22 cellular contexts compared by ENCODE assay signal in the genomic region with DNA sequence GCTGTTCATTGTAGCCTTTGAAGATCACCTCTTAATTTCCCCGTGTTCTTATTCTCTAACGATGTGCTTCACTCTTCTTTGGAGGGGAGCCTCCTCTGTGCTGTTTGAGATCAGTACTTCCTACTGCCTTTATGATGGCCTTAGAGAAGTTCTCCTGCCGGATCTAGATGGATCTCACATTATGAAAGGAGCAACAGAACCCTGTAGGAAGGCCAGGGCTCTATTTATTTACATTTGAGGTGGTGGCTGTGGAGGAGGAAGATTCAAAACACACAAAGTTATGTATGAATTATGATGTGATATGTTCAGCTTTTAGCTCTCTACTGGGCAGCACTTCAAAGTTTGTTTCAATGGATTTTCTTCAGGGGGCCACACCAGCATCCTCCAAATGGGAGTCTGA.
DNase-seq lines count a peak whose midpoint lies in the region; ATAC-seq and TF ChIP-seq lines count a peak whose summit lies in the region.
"Had no signal": no experiment of that assay in that cellular context is flagged by ENCODE, and none has a peak within 500 bp of the region (broad histone marks: within the 10 kb centered on the region; RNA-seq: fewer than 3 reads in every experiment).

No MANE protein-coding gene starts in this region.

- dilution Hi-C loops in mammary epithelial cell (cut with HindIII; ENCODE audit: low sequenced_read_pairs) = no loop called here

- 92% methylated on average over 3 of the region's 3 CpGs for WGBS in mammary epithelial cell (ENCODE audit: low coverage, missing lambda C conversion rate)

- no peaks in the 10 kb centered on the region for H3K79me2 ChIP-seq in mammary epithelial cell (ENCODE audit: insufficient read depth, low read length)

- DNase-seq in breast epithelium (ENCODE audit: low spot score in 2 of 2) = no peak
- DNase-seq in mammary epithelial cell = no peak
- no peak for DNase-seq in central memory CD8-positive, alpha-beta T cell (ENCODE audit: low spot score in 2 of 2)
- DNase-seq in nephron progenitor cell = no peak
- DNase-seq in uterus = no peak
- DNase-seq in NCI-H146 (lab: John Stamatoyannopoulos, UW) = no peak
- no peak for DNase-seq in DMS53 treated with DMSO at 0.1 percent for 48 hours (lab: John Stamatoyannopoulos, UW; ENCODE audit: unreplicated experiment)
- no peak for DNase-seq in RWPE1 (ENCODE audit: low spot score)
- DNase-seq: activated CD4-positive, CD25-positive, alpha-beta regulatory T cell treated with anti-CD3 and anti-CD28 coated beads, Interleukin-2, amount 50 U/mL, for 72 hours; activated CD8-positive, alpha-beta memory T cell treated with anti-CD3 and anti-CD28 coated beads for 24 hours; activated T-cell treated with anti-CD3 and anti-CD28 coated beads, Interleukin-2, amount 50 U/mL, for 24 hours; amniotic stem cell; dermis blood vessel endothelial cell; foreskin keratinocyte; hippocampal formation; naive B cell; NCI-H1048; NCI-H2081 treated with DMSO at 0.1 percent for 48 hours; NCI-H446; PC-9; SIG-M5; testis had no signal

- peaks cover 0 to 6% of the 10 kb centered on the region in 2 donors for H3K4me1 ChIP-seq in breast epithelium
- H3K4me1 ChIP-seq in mammary epithelial cell (ENCODE audit: insufficient read depth, low read length) = no peaks in the 10 kb centered on the region
- no peaks in the 10 kb centered on the region for H3K4me1 ChIP-seq in uterus
- H3K4me1 ChIP-seq: foreskin keratinocyte had no signal

- POLR2A ChIA-PET in RWPE1 (lab: Yijun Ruan, JAX; ENCODE audit: low non-redundant PET) = no interaction called here

- TF ChIP-seq CTCF in breast epithelium (IDR thresholded peaks at IDR 0.05) (no peak), mammary epithelial cell (conservative IDR thresholded peaks at IDR 0.05 in 1 of 2, IDR thresholded peaks at IDR 0.05 in 1 of 2; ENCODE audit: extremely low read depth in 1 of 2, insufficient read depth in 1 of 2, low read depth in 1 of 2, low read length in 2 of 2) (no peak), nephron progenitor cell (IDR thresholded peaks at IDR 0.05) (no peak), uterus (IDR thresholded peaks at IDR 0.05) (no peak), RWPE1 (conservative IDR thresholded peaks at IDR 0.05; ENCODE audit: low read depth) (no peak)

- H3K4me1 Mint-ChIP-seq in central memory CD8-positive, alpha-beta T cell = peaks cover 4% of the 10 kb centered on the region
- peaks cover 81% of the 10 kb centered on the region for H3K4me1 Mint-ChIP-seq in nephron progenitor cell

- no peak for TF ChIP-seq POLR2A in breast epithelium (IDR thresholded peaks at IDR 0.05)
- TF ChIP-seq POLR2A in uterus (IDR thresholded peaks at IDR 0.05) = no peak

- no peak overlapping the region for H3K4me2 ChIP-seq in mammary epithelial cell (ENCODE audit: insufficient read depth, low read depth, low read length)
- H3K4me2 ChIP-seq: PC-9 had no signal

- no peaks in the 10 kb centered on the region for H3K36me3 ChIP-seq in breast epithelium
- no peaks in the 10 kb centered on the region for H3K36me3 ChIP-seq in mammary epithelial cell (ENCODE audit: insufficient read depth, low read length)
- H3K36me3 ChIP-seq in uterus = no peaks in the 10 kb centered on the region

- H3K9me3 ChIP-seq in breast epithelium = no peaks in the 10 kb centered on the region
- no peaks in the 10 kb centered on the region for H3K9me3 ChIP-seq in mammary epithelial cell (replicated peaks; ENCODE audit: insufficient read depth, low read length)
- no peaks in the 10 kb centered on the region for H3K9me3 ChIP-seq in uterus
- H3K9me3 ChIP-seq: testis had no signal

- H3K36me3 Mint-ChIP-seq in central memory CD8-positive, alpha-beta T cell (ENCODE audit: insufficient read depth) = peaks cover 2% of the 10 kb centered on the region
- H3K36me3 Mint-ChIP-seq in nephron progenitor cell (ENCODE audit: low read depth) = peaks cover 4% of the 10 kb centered on the region

- intact Hi-C loops in breast epithelium (cut with DNase I; ENCODE audit: low total_unique reads) = no loop called here
- intact Hi-C loops in mammary epithelial cell (cut with micrococcal nuclease) = no loop called here
- intact Hi-C loops in uterus (cut with DNase I; ENCODE audit: low total_unique reads) = no loop called here

- in situ Hi-C loops in mammary epithelial cell (cut with MboI; ENCODE audit: low sequenced_read_pairs in 2 of 2) = no loop called here

- CTCF ChIA-PET in mammary epithelial cell (lab: Charles Lee; ENCODE audit: low non-redundant PET) (no interaction called here), RWPE1 (lab: Yijun Ruan, JAX) (no interaction called here)

- no peak overlapping the region for H3K9ac ChIP-seq in mammary epithelial cell (ENCODE audit: insufficient read depth, low read length)

- H4K20me1 ChIP-seq in mammary epithelial cell (ENCODE audit: insufficient read depth, low read length) = no peaks in the 10 kb centered on the region

- BruUV-seq in mammary epithelial cell (replicated peaks; lab: Mats Ljungman, UMichigan) = no TSS peak

- no peaks in the 10 kb centered on the region for H3K27me3 Mint-ChIP-seq in central memory CD8-positive, alpha-beta T cell
- H3K27me3 Mint-ChIP-seq in nephron progenitor cell (ENCODE audit: low read depth, poor library complexity) = peaks cover 5% of the 10 kb centered on the region
- H3K27me3 Mint-ChIP-seq: activated T-cell treated with anti-CD3 and anti-CD28 coated beads, Interleukin-2, amount 50 U/mL, for 24 hours; naive B cell had no signal

- ATAC-seq in central memory CD8-positive, alpha-beta T cell (replicated peaks; ENCODE audit: extremely low read depth, poor library complexity, severe bottlenecking) = no peak
- ATAC-seq: foreskin keratinocyte had no signal

- H3K27ac Mint-ChIP-seq in central memory CD8-positive, alpha-beta T cell (ENCODE audit: low read depth) = peak overlapping the region; percentile 10
- peak overlapping the region; percentile 11 for H3K27ac Mint-ChIP-seq in nephron progenitor cell
- H3K27ac Mint-ChIP-seq: activated T-cell treated with anti-CD3 and anti-CD28 coated beads, Interleukin-2, amount 50 U/mL, for 24 hours had no signal

- H3K4me3 Mint-ChIP-seq in central memory CD8-positive, alpha-beta T cell = no peak overlapping the region
- no peak overlapping the region for H3K4me3 Mint-ChIP-seq in nephron progenitor cell
- H3K4me3 Mint-ChIP-seq: activated T-cell treated with anti-CD3 and anti-CD28 coated beads, Interleukin-2, amount 50 U/mL, for 24 hours; naive B cell had no signal

- H2AFZ ChIP-seq in mammary epithelial cell (ENCODE audit: low read depth, low read length) = no peak overlapping the region
- H2AFZ ChIP-seq: PC-9 had no signal

- H3K9me3 Mint-ChIP-seq in central memory CD8-positive, alpha-beta T cell = no peaks in the 10 kb centered on the region
- peaks cover 3% of the 10 kb centered on the region for H3K9me3 Mint-ChIP-seq in nephron progenitor cell
- H3K9me3 Mint-ChIP-seq: activated T-cell treated with anti-CD3 and anti-CD28 coated beads, Interleukin-2, amount 50 U/mL, for 24 hours; naive B cell had no signal

- H3K4me3 ChIP-seq in breast epithelium (no peak overlapping the region), mammary epithelial cell (replicated peaks in 1 of 3; ENCODE audit: insufficient read depth in 1 of 3, low read depth in 2 of 3, low read length in 3 of 3) (no peak overlapping the region), uterus (no peak overlapping the region)
- H3K4me3 ChIP-seq: PC-9, testis had no signal

- no peaks in the 10 kb centered on the region for H3K27me3 ChIP-seq in breast epithelium
- no peaks in the 10 kb centered on the region for H3K27me3 ChIP-seq in mammary epithelial cell (ENCODE audit: insufficient read depth, low read length)
- H3K27me3 ChIP-seq in uterus = no peaks in the 10 kb centered on the region
- H3K27me3 ChIP-seq: foreskin keratinocyte, testis had no signal

- peak overlapping the region; percentile 27 to 55 for H3K27ac ChIP-seq in breast epithelium
- no peak overlapping the region for H3K27ac ChIP-seq in mammary epithelial cell (ENCODE audit: insufficient read depth, low read depth, low read length)
- H3K27ac ChIP-seq in uterus = peak overlapping the region; percentile 28 to 36
- H3K27ac ChIP-seq in RWPE1 = no peak overlapping the region
- H3K27ac ChIP-seq: foreskin keratinocyte, PC-9 had no signal

Comparison
In these comparisons a context has a peak if more than half of its experiments do, and no peak if none do; other contexts are left out.
1. H3K27ac ChIP-seq: peak in breast epithelium (2 of 2) and uterus (2 of 2); none in mammary epithelial cell (single experiment) and RWPE1 (single experiment).